In the genomic region with DNA sequence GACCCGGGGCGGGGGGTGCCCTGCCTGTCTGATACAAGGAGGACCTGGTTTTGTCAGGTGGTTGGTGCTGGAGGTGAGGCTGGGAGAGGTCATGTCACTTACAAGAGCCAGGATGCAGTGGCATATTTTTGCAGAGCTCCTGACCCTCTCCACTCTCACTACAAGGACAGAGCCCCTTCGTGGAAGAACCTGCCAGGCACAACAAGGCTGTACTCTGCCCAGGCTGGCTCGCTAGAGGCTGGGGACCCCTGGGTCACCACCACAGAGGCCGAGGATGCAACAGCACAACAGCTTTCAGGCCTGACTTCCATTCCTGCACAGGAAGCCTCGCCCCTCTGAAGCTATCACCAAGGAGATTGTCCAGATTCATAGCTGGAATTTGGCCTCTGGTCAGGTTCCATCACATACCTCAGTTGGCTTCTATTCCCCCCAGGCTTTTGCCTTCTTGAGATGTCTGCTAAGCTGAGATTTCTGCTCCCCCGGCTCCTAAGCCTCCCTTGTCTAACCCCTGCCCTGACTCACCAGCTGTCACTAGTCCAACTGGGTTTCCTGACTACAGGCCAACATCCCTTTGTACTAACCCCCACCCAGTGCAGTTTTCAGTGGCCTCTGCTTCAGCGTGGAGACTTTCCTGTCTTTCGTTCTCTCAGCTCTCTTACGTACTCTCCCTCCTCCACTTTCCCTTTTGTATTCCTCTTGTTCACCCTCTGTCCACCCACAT, we compare ENCODE assay signal across 8 cellular contexts.
DNase-seq lines count a peak whose midpoint lies in the region; ATAC-seq and TF ChIP-seq lines count a peak whose summit lies in the region.

No MANE protein-coding gene starts in this region.

- no peak for TF ChIP-seq CTCF in retinal pigment epithelial cell (conservative IDR thresholded peaks at IDR 0.05; ENCODE audit: low read depth, low read length)

- no peak for ATAC-seq in HG03565 (IDR thresholded peaks at IDR 0.05; ENCODE audit: unreplicated experiment)

- DNase-seq in ELF-1 (ENCODE audit: low read depth, low spot score) (peak; percentile 88), amniotic stem cell (lab: John Stamatoyannopoulos, UW) (peak; percentile 86), hepatic stellate cell (ENCODE audit: low spot score) (peak; percentile 96), retinal pigment epithelial cell (ENCODE audit: low read depth) (peak; percentile 89), DMS53 treated with DMSO at 0.1 percent for 48 hours (lab: John Stamatoyannopoulos, UW; ENCODE audit: unreplicated experiment) (no peak), Kasumi-1 (lab: John Stamatoyannopoulos, UW) (no peak), NCI-H2227 (lab: John Stamatoyannopoulos, UW; ENCODE audit: unreplicated experiment) (no peak)

- no peak overlapping the region for H3K4me3 ChIP-seq in retinal pigment epithelial cell (ENCODE audit: low read length)

Comparison
In these comparisons a context has a peak if more than half of its experiments do, and no peak if none do; other contexts are left out.
1. DNase-seq: peak in ELF-1 (single experiment), amniotic stem cell (single experiment), hepatic stellate cell (single experiment) and retinal pigment epithelial cell (single experiment); none in DMS53 treated with DMSO at 0.1 percent for 48 hours (single experiment), Kasumi-1 (0 of 2) and NCI-H2227 (single experiment).